In genomic region chr17:66726846-66727245, GRCh38 we compare ENCODE assay signal across 22 cellular contexts.
"Had no signal": no experiment of that assay in that cellular context is flagged by ENCODE, and none has a peak within 500 bp of the region (broad histone marks: within the 10 kb centered on the region; RNA-seq: fewer than 3 reads in every experiment).

No MANE protein-coding gene starts in this region.

- DNase-seq: colonic mucosa; dermis blood vessel endothelial cell; erythroblast; foreskin keratinocyte; kidney; left cardiac atrium; left ventricle myocardium inferior; lower lobe of right lung; midbrain; stimulated activated CD4-positive, alpha-beta T cell treated with anti-CD3 and anti-CD28 coated beads, Interleukin-2, amount 100 ng/mL, for 24 hours; stimulated activated CD4-positive, alpha-beta T cell treated with anti-CD3 and anti-CD28 coated beads, Interleukin-4, amount 100 ng/mL, for 4 hours; stimulated activated naive CD4-positive, alpha-beta T cell; stomach; substantia nigra; transverse colon had no signal

- H3K9me3 Mint-ChIP-seq: memory B cell, nephron had no signal

- H3K27me3 ChIP-seq: colonic mucosa, hepatocyte, stomach, transverse colon had no signal

- H3K36me3 ChIP-seq: colonic mucosa, left ventricle myocardium inferior, lower lobe of right lung, stomach, thoracic aorta, transverse colon had no signal

- ATAC-seq: foreskin keratinocyte, left cardiac atrium, sciatic nerve had no signal

- H3K4me2 ChIP-seq: hepatocyte had no signal

- H3K79me2 ChIP-seq: hepatocyte, parathyroid adenoma had no signal

- H3K4me1 Mint-ChIP-seq: memory B cell had no signal

- H3K27ac Mint-ChIP-seq: memory B cell had no signal

- H3K4me3 Mint-ChIP-seq: memory B cell, nephron had no signal

- H3K4me3 ChIP-seq: colonic mucosa, hepatocyte, left ventricle myocardium inferior, lower lobe of right lung, skin epidermis, stomach, thoracic aorta, transverse colon had no signal

- H3K4me1 ChIP-seq: colonic mucosa, foreskin keratinocyte had no signal

- H3K9me3 ChIP-seq: colonic mucosa, left ventricle myocardium inferior, lower lobe of right lung, stomach, thoracic aorta, transverse colon had no signal

- H3K9ac ChIP-seq: parathyroid adenoma had no signal

- H3K36me3 Mint-ChIP-seq: memory B cell had no signal

- H3K27ac ChIP-seq: colonic mucosa, foreskin keratinocyte, hepatocyte, left ventricle myocardium inferior, lower lobe of right lung, parathyroid adenoma, skin epidermis, stomach, thoracic aorta, transverse colon had no signal

- H2AFZ ChIP-seq: hepatocyte, parathyroid adenoma had no signal
